Comparison of ENCODE assay signal across 14 cellular contexts in genomic region chr10:71880425-71881306, GRCh38. TPM values are rescaled to one million over a fixed set of nuclear protein-coding genes. Genes with fewer than 3 reads are reported as not detected.
A peak's percentile ranks its signal among the peaks of the same experiment; 100 is the strongest.
DNase-seq lines count a peak whose midpoint lies in the region; ATAC-seq and TF ChIP-seq lines count a peak whose summit lies in the region.
"Had no signal": no experiment of that assay in that cellular context is flagged by ENCODE, and none has a peak within 500 bp of the region (broad histone marks: within the 10 kb centered on the region; RNA-seq: fewer than 3 reads in every experiment).

No MANE protein-coding gene starts in this region.

- H3K36me3 ChIP-seq in HEK293 (ENCODE audit: control insufficient read depth in 2 of 2, insufficient read depth in 1 of 2, low read length in 2 of 2): no peaks in the 10 kb centered on the region

- no peaks in the 10 kb centered on the region for H3K36me3 Mint-ChIP-seq in stimulated activated memory B cell treated with anti-CD40 and anti-IgM and Interleukin-4, amounts not matched to agents 10 μg/mL and 1 μg/mL and 100 μg/mL, for 72 hours
- H3K36me3 Mint-ChIP-seq: activated naive CD4-positive, alpha-beta T cell treated with anti-CD3 and anti-CD28 coated beads, Interleukin-2, amount 50 U/mL, for 72 hours had no signal

- ATAC-seq in left ventricle myocardium superior (peak; percentile 70), GM21360 (IDR thresholded peaks at IDR 0.05; ENCODE audit: unreplicated experiment) (no peak), GM18907 (IDR thresholded peaks at IDR 0.05; ENCODE audit: unreplicated experiment) (no peak), GM19463 (IDR thresholded peaks at IDR 0.05; ENCODE audit: unreplicated experiment) (no peak)
- no peak for ATAC-seq in stimulated activated memory B cell treated with anti-CD40 and anti-IgM and Interleukin-4, amounts not matched to agents 10 μg/mL and 1 μg/mL and 100 μg/mL, for 72 hours
- ATAC-seq: activated naive CD4-positive, alpha-beta T cell treated with anti-CD3 and anti-CD28 coated beads, Interleukin-2, amount 50 U/mL, for 72 hours; foreskin keratinocyte had no signal

- H3K27ac ChIP-seq in HEK293 (ENCODE audit: extremely low read depth, low read depth, low read length) (no peak overlapping the region), RWPE1 (peak overlapping the region; percentile 32)
- H3K27ac ChIP-seq: foreskin keratinocyte had no signal

- no peak overlapping the region for H3K4me3 Mint-ChIP-seq in stimulated activated memory B cell treated with anti-CD40 and anti-IgM and Interleukin-4, amounts not matched to agents 10 μg/mL and 1 μg/mL and 100 μg/mL, for 72 hours
- H3K4me3 Mint-ChIP-seq: T-helper 1 cell treated with Interleukin-12 subunit alpha and Interleukin-12 subunit beta and Interleukin-4 antibody, amounts not matched to agents 30 μg/mL and 1 μg/mL, for 36 hours had no signal

- CTCF ChIA-PET in HEK293 (lab: Yijun Ruan, JAX): interaction anchor here (0.6 to 1.1 kb wide), 2 partner anchors 15 to 42 kb away, joined by 3 to 8 read pairs; no protein-coding TSS in a partner anchor
- CTCF ChIA-PET in RWPE1 (lab: Yijun Ruan, JAX): interaction anchor here (0.7 to 1.2 kb wide), 2 partner anchors 16 to 271 kb away, joined by 4 to 5 read pairs; no protein-coding TSS in a partner anchor

- TF ChIP-seq CTCF in HEK293 (tag by site-specific recombination; IDR thresholded peaks at IDR 0.05) (no peak), RWPE1 (conservative IDR thresholded peaks at IDR 0.05; ENCODE audit: low read depth) (no peak)

- peaks cover 53% of the 10 kb centered on the region for H3K4me1 Mint-ChIP-seq in stimulated activated memory B cell treated with anti-CD40 and anti-IgM and Interleukin-4, amounts not matched to agents 10 μg/mL and 1 μg/mL and 100 μg/mL, for 72 hours

- POLR2A ChIA-PET in HEK293 (lab: Yijun Ruan, JAX): interaction anchor here (0.6 kb wide), 1 partner anchor 9 kb away, joined by 3 read pairs; no protein-coding TSS in a partner anchor
- POLR2A ChIA-PET in RWPE1 (lab: Yijun Ruan, JAX; ENCODE audit: low non-redundant PET): no interaction called here

- no peaks in the 10 kb centered on the region for H3K4me1 ChIP-seq in HEK293 (ENCODE audit: control insufficient read depth, insufficient read depth, low read length)
- H3K4me1 ChIP-seq: foreskin keratinocyte had no signal

- H3K9me3 ChIP-seq in HEK293 (ENCODE audit: control insufficient read depth, insufficient read depth, low read depth, low read length): no peaks in the 10 kb centered on the region

- intact Hi-C loops in left ventricle myocardium superior (cut with micrococcal nuclease): no loop called here

- H3K9me3 Mint-ChIP-seq in stimulated activated memory B cell treated with anti-CD40 and anti-IgM and Interleukin-4, amounts not matched to agents 10 μg/mL and 1 μg/mL and 100 μg/mL, for 72 hours: no peaks in the 10 kb centered on the region
- H3K9me3 Mint-ChIP-seq: activated naive CD4-positive, alpha-beta T cell treated with anti-CD3 and anti-CD28 coated beads, Interleukin-2, amount 50 U/mL, for 72 hours; T-helper 1 cell treated with Interleukin-12 subunit alpha and Interleukin-12 subunit beta and Interleukin-4 antibody, amounts not matched to agents 30 μg/mL and 1 μg/mL, for 36 hours had no signal

- no peaks in the 10 kb centered on the region for H3K27me3 Mint-ChIP-seq in stimulated activated memory B cell treated with anti-CD40 and anti-IgM and Interleukin-4, amounts not matched to agents 10 μg/mL and 1 μg/mL and 100 μg/mL, for 72 hours

- no peak for DNase-seq in RWPE1 (ENCODE audit: low spot score)
- peak; percentile 44 for DNase-seq in left ventricle myocardium superior
- DNase-seq: foreskin keratinocyte; NCI-H1048; occipital lobe; stimulated activated CD4-positive, alpha-beta T cell treated with anti-CD3 and anti-CD28 coated beads, Interleukin-1b, Interleukin-23, amount 100 ng/mL, for 48 hours; stimulated activated naive CD4-positive, alpha-beta T cell had no signal

- H3K4me3 ChIP-seq in HEK293 (ENCODE audit: low read depth, low read length): no peak overlapping the region

- peak overlapping the region; percentile 11 for H3K27ac Mint-ChIP-seq in stimulated activated memory B cell treated with anti-CD40 and anti-IgM and Interleukin-4, amounts not matched to agents 10 μg/mL and 1 μg/mL and 100 μg/mL, for 72 hours
- H3K27ac Mint-ChIP-seq: activated naive CD4-positive, alpha-beta T cell treated with anti-CD3 and anti-CD28 coated beads, Interleukin-2, amount 50 U/mL, for 72 hours; T-helper 1 cell treated with Interleukin-12 subunit alpha and Interleukin-12 subunit beta and Interleukin-4 antibody, amounts not matched to agents 30 μg/mL and 1 μg/mL, for 36 hours had no signal

TF ChIP-seq in HEK293, 187 proteins besides CTCF, POLR2A, EP300 and RAD21:
- TF ChIP-seq ZBTB8A (tag by site-specific recombination; IDR thresholded peaks at IDR 0.05): 0 out of 2 replicates have a peak, but pooled peaks have one; percentile 14
- peak; percentile 61; the same call in 1 of the 2 replicates for TF ChIP-seq ZBTB20 (tag by site-specific recombination; IDR thresholded peaks at IDR 0.05)
- TF ChIP-seq ZNF555 (tag by site-specific recombination; conservative IDR thresholded peaks at IDR 0.05): no peak
- no peak for TF ChIP-seq ZNF211 (tag by site-specific recombination; IDR thresholded peaks at IDR 0.05; ENCODE audit: low read depth)
- no peak for TF ChIP-seq ZNF571 (tag by site-specific recombination; IDR thresholded peaks at IDR 0.05)
- TF ChIP-seq, protein P1, sequence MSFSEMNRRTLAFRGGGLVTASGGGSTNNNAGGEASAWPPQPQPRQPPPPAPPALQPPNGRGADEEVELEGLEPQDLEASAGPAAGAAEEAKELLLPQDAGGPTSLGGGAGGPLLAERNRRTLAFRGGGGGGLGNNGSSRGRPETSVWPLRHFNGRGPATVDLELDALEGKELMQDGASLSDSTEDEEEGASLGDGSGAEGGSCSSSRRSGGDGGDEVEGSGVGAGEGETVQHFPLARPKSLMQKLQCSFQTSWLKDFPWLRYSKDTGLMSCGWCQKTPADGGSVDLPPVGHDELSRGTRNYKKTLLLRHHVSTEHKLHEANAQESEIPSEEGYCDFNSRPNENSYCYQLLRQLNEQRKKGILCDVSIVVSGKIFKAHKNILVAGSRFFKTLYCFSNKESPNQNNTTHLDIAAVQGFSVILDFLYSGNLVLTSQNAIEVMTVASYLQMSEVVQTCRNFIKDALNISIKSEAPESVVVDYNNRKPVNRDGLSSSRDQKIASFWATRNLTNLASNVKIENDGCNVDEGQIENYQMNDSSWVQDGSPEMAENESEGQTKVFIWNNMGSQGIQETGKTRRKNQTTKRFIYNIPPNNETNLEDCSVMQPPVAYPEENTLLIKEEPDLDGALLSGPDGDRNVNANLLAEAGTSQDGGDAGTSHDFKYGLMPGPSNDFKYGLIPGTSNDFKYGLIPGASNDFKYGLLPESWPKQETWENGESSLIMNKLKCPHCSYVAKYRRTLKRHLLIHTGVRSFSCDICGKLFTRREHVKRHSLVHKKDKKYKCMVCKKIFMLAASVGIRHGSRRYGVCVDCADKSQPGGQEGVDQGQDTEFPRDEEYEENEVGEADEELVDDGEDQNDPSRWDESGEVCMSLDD (tag by site-specific recombination; IDR thresholded peaks at IDR 0.05): no peak
- TF ChIP-seq ZFP37 (tag by site-specific recombination; IDR thresholded peaks at IDR 0.05): no peak

RNA-seq across cellular contexts. Expression of gene PSAP, which starts 29.6 kb away (rescaled TPM):
- 1,798 TPM for total RNA-seq in left ventricle myocardium superior
